In genomic region chr10:72337039-72337629, GRCh38 we compare ENCODE assay signal across 8 cellular contexts. TPM values are rescaled to one million over a fixed set of nuclear protein-coding genes. Genes with fewer than 3 reads are reported as not detected.
A peak's percentile ranks its signal among the peaks of the same experiment; 100 is the strongest.
DNase-seq lines count a peak whose midpoint lies in the region; ATAC-seq, FAIRE-seq and TF ChIP-seq lines count a peak whose summit lies in the region.

No MANE protein-coding gene starts in this region.

- H3K4ac ChIP-seq in H1 (replicated peaks; ENCODE audit: insufficient read length, low read depth, low read length) (no peak overlapping the region), mesendoderm (ENCODE audit: low read depth, low read length) (no peak overlapping the region)

- H3K79me1 ChIP-seq in H1 (ENCODE audit: low read depth, low read length) = no peaks in the 10 kb centered on the region
- no peaks in the 10 kb centered on the region for H3K79me1 ChIP-seq in mesendoderm (ENCODE audit: low read length)

- no peak overlapping the region for H2AFZ ChIP-seq in H1 (ENCODE audit: low read length)

- peaks cover 30% of the 10 kb centered on the region for H3K36me3 Mint-ChIP-seq in activated CD8-positive, alpha-beta memory T cell treated with anti-CD3 and anti-CD28 coated beads, Interleukin-2, amount 10 ng/mL, durations not matched to agents 7 days and 5 days

- 57% methylated on average over 5 of the region's 5 CpGs; no CpG with 5 or more reads in 1 of the 2 experiments for WGBS in H1 (ENCODE audit: extremely low coverage in 1 of 2, insufficient coverage in 1 of 2, insufficient read length in 1 of 2, insufficient replicate concordance in 2 of 2, low coverage in 1 of 2, low lambda C conversion rate in 2 of 2, missing lambda C conversion rate in 1 of 2), 2 experiments
- WGBS in mesendoderm (ENCODE audit: extremely low coverage, insufficient coverage, low lambda C conversion rate) = no CpG with 5 or more reads among the region's 5 CpGs

- TF ChIP-seq POLR2A in H1 (IDR thresholded peaks at IDR 0.05; ENCODE audit: control extremely low read depth in 1 of 2, low read depth in 2 of 2, low read length in 2 of 2) = no peak

- H2BK15ac ChIP-seq in H1 (ENCODE audit: low read length) (0 out of 2 replicates have a peak overlapping the region, but pooled peaks have one; percentile 81), mesendoderm (replicated peaks; ENCODE audit: low read depth) (no peak overlapping the region)

- no peaks in the 10 kb centered on the region for H3K23me2 ChIP-seq in H1 (ENCODE audit: low read depth, low read length)

- no peaks in the 10 kb centered on the region for H3K27me3 ChIP-seq in H1 (replicated peaks in 1 of 4; ENCODE audit: control insufficient read depth in 3 of 4, extremely low read depth in 1 of 4, insufficient read depth in 3 of 4, low read length in 3 of 4)
- H3K27me3 ChIP-seq in mesendoderm (ENCODE audit: insufficient read depth, low read length, poor library complexity) = no peaks in the 10 kb centered on the region
- no peaks in the 10 kb centered on the region for H3K27me3 ChIP-seq in stomach smooth muscle (ENCODE audit: control insufficient read depth in 1 of 2, insufficient read depth in 2 of 2, low read length in 2 of 2)

- no peaks in the 10 kb centered on the region for H3K9me3 Mint-ChIP-seq in activated CD8-positive, alpha-beta memory T cell treated with anti-CD3 and anti-CD28 coated beads, Interleukin-2, amount 10 ng/mL, durations not matched to agents 7 days and 5 days (ENCODE audit: low read depth)

- CTCF ChIA-PET in activated CD8-positive, alpha-beta memory T cell treated with anti-CD3 and anti-CD28 coated beads, Interleukin-2, amount 10 ng/mL, durations not matched to agents 7 days and 5 days (lab: Charles Lee) = interaction anchor here (0.6 to 12.6 kb wide), 38 partner anchors 8 to 441 kb away, joined by 3 to 141 read pairs (median 6); partner anchors contain the start of genes ANAPC16, ASCC1, DDIT4 and DNAJB12
- CTCF ChIA-PET in H1 (lab: Charles Lee; ENCODE audit: partially characterized antibody) = interaction anchor here (0.6 to 4.5 kb wide), 34 partner anchors 8 to 519 kb away, joined by 3 to 25 read pairs (median 4); partner anchors contain the start of genes DDIT4 and DNAJB12

- peak overlapping the region; percentile 75; the same call in 1 of the 2 replicates for H2BK12ac ChIP-seq in H1 (ENCODE audit: low read depth, low read length)

- H3K4me3 ChIP-seq in GM12875 (ENCODE audit: low read depth, low read length) (no peak overlapping the region), H1 (ENCODE audit: extremely low read depth in 1 of 4, insufficient read depth in 2 of 4, low read depth in 3 of 4, low read length in 4 of 4) (no peak overlapping the region), mesendoderm (ENCODE audit: low read length) (no peak overlapping the region), stomach smooth muscle (ENCODE audit: low read length in 2 of 2) (no peak overlapping the region)

- no peaks in the 10 kb centered on the region for H3K27me3 Mint-ChIP-seq in activated CD8-positive, alpha-beta memory T cell treated with anti-CD3 and anti-CD28 coated beads, Interleukin-2, amount 10 ng/mL, durations not matched to agents 7 days and 5 days

- no peaks in the 10 kb centered on the region for H3K79me2 ChIP-seq in H1 (ENCODE audit: control insufficient read depth in 1 of 2, insufficient read depth in 2 of 2, low read length in 2 of 2)
- no peaks in the 10 kb centered on the region for H3K79me2 ChIP-seq in mesendoderm (ENCODE audit: control insufficient read depth, insufficient read depth, low read length)

- no peak for FAIRE-seq in H1 (lab: Jason Lieb, UNC)

- H3K56ac ChIP-seq in H1 (replicated peaks; ENCODE audit: insufficient read length, low read depth, low read length) (no peak overlapping the region), mesendoderm (ENCODE audit: low read length) (no peak overlapping the region)

- H2BK5ac ChIP-seq in H1 (ENCODE audit: low read depth, low read length) = peak overlapping the region; percentile 60; the same call in 1 of the 2 replicates
- no peak overlapping the region for H2BK5ac ChIP-seq in mesendoderm (ENCODE audit: low read length)

- H2AK5ac ChIP-seq in H1 (ENCODE audit: low read depth, low read length) = no peak overlapping the region
- H2AK5ac ChIP-seq in mesendoderm (ENCODE audit: low read length) = no peak overlapping the region

- peak overlapping the region; percentile 71 for H3K18ac ChIP-seq in H1 (ENCODE audit: extremely low read depth, low read length)
- H3K18ac ChIP-seq in mesendoderm (ENCODE audit: low read length) = no peak overlapping the region

- H3K9me3 ChIP-seq in H1 (ENCODE audit: insufficient read depth in 2 of 2, low read depth in 1 of 2, low read length in 1 of 2) (no peaks in the 10 kb centered on the region), stomach smooth muscle (ENCODE audit: control insufficient read depth in 2 of 2, low read length in 2 of 2) (no peaks in the 10 kb centered on the region)

- H3K27ac ChIP-seq in 22Rv1 (peak overlapping the region; percentile 30), H1 (ENCODE audit: low read depth, low read length) (no peak overlapping the region), mesendoderm (ENCODE audit: low read depth, low read length) (no peak overlapping the region), stomach smooth muscle (ENCODE audit: low read length) (peak overlapping the region; percentile 90)

- H4K20me1 ChIP-seq in H1 (replicated peaks in 1 of 2; ENCODE audit: control insufficient read depth in 1 of 2, insufficient read depth in 2 of 2, low read length in 2 of 2) = no peaks in the 10 kb centered on the region

- no peak for TF ChIP-seq EP300 in H1 (IDR thresholded peaks at IDR 0.05; ENCODE audit: borderline replicate concordance in 1 of 2, low read depth in 2 of 2, low read length in 2 of 2)

- H3K4me1 Mint-ChIP-seq in activated CD8-positive, alpha-beta memory T cell treated with anti-CD3 and anti-CD28 coated beads, Interleukin-2, amount 10 ng/mL, durations not matched to agents 7 days and 5 days = peaks cover 66% of the 10 kb centered on the region

- H3K23ac ChIP-seq in H1 (ENCODE audit: insufficient read length) (no peak overlapping the region), mesendoderm (ENCODE audit: low read length) (no peak overlapping the region)

- no peak overlapping the region for H4K8ac ChIP-seq in H1 (ENCODE audit: extremely low read depth, insufficient read depth, low read length)
- H4K8ac ChIP-seq in mesendoderm (ENCODE audit: low read depth, low read length) = no peak overlapping the region

- TF ChIP-seq CTCF in 22Rv1 (IDR thresholded peaks at IDR 0.05) (peak; percentile 97), GM12875 (IDR thresholded peaks at IDR 0.05; ENCODE audit: borderline replicate concordance, insufficient read depth, low read depth, low read length) (peak; percentile 98), H1 (IDR thresholded peaks at IDR 0.05; ENCODE audit: control extremely low read depth in 1 of 3, insufficient read depth in 1 of 3, low read depth in 1 of 3, low read length in 3 of 3) (peak in 2 of 3 experiments; percentile 92 to 93; a peak in 3 of 4 replicates)

- DNase-seq in NCI-H226 (peak; percentile 49), H1 (ENCODE audit: low read depth in 1 of 2, low spot score in 2 of 2) (peak in 1 of 2 experiments; percentile 91), mesendoderm (peak; percentile 63), NCI-H446 treated with DMSO at 0.1 percent for 48 hours (lab: John Stamatoyannopoulos, UW) (no peak)
- peak; percentile 75 for DNase-seq in activated CD8-positive, alpha-beta memory T cell treated with anti-CD3 and anti-CD28 coated beads, Interleukin-2, amount 10 ng/mL, durations not matched to agents 7 days and 5 days

- H2BK20ac ChIP-seq in H1 (ENCODE audit: low read length) = no peak overlapping the region

- H3K9ac ChIP-seq in H1 (replicated peaks in 1 of 4; ENCODE audit: extremely low read depth in 1 of 4, low read depth in 3 of 4, low read length in 3 of 4) = no peak overlapping the region
- no peak overlapping the region for H3K9ac ChIP-seq in mesendoderm (ENCODE audit: low read length)
- H3K9ac ChIP-seq in stomach smooth muscle (ENCODE audit: low read length in 2 of 2) = peak overlapping the region in 1 of 2 donors; percentile 21

- POLR2A ChIA-PET in H1 (lab: Charles Lee; ENCODE audit: partially characterized antibody) = interaction anchor here (1.0 to 39.2 kb wide), 3 partner anchors 17 to 249 kb away, joined by 3 to 895 read pairs (median 10); partner anchors contain the start of genes DDIT4 and SPOCK2

- no peak overlapping the region for H3K14ac ChIP-seq in H1 (ENCODE audit: insufficient read length)

- peaks cover 6 to 15% (median 8%) of the 10 kb centered on the region in 4 experiments; a peak in 6 of 8 replicates for H3K36me3 ChIP-seq in H1 (ENCODE audit: control insufficient read depth in 2 of 4, insufficient read depth in 4 of 4, low read length in 3 of 4)
- H3K36me3 ChIP-seq in mesendoderm (ENCODE audit: control insufficient read depth, insufficient read depth, low read length) = peaks cover 7% of the 10 kb centered on the region
- peaks cover 27 to 36% of the 10 kb centered on the region in 2 donors for H3K36me3 ChIP-seq in stomach smooth muscle (ENCODE audit: control insufficient read depth in 2 of 2, insufficient read depth in 2 of 2, low read length in 2 of 2)

- no peak for ATAC-seq in activated CD8-positive, alpha-beta memory T cell treated with anti-CD3 and anti-CD28 coated beads, Interleukin-2, amount 10 ng/mL, durations not matched to agents 7 days and 5 days

- peak; percentile 91 to 95 for TF ChIP-seq RAD21 in H1 (IDR thresholded peaks at IDR 0.05 in 1 of 2, conservative IDR thresholded peaks at IDR 0.05 in 1 of 2; ENCODE audit: low read depth in 2 of 2, low read length in 2 of 2)

- peak overlapping the region; percentile 22 for H3K27ac Mint-ChIP-seq in activated CD8-positive, alpha-beta memory T cell treated with anti-CD3 and anti-CD28 coated beads, Interleukin-2, amount 10 ng/mL, durations not matched to agents 7 days and 5 days

- H3K4me1 ChIP-seq in H1 (replicated peaks in 1 of 4; ENCODE audit: control insufficient read depth in 3 of 4, insufficient read depth in 4 of 4, low read length in 3 of 4) (peaks cover 0 to 22% (median 11%) of the 10 kb centered on the region in 4 experiments; a peak in 6 of 7 replicates), mesendoderm (ENCODE audit: control insufficient read depth, low read depth, low read length) (peaks cover 2% of the 10 kb centered on the region), stomach smooth muscle (ENCODE audit: control insufficient read depth, insufficient read depth, low read length) (peaks cover 42% of the 10 kb centered on the region)

- H4K91ac ChIP-seq in H1 (replicated peaks; ENCODE audit: insufficient read length, low read length) = peak overlapping the region; percentile 65

- no peak overlapping the region for H4K5ac ChIP-seq in H1 (ENCODE audit: insufficient read length, low read depth, low read length)
- no peak overlapping the region for H4K5ac ChIP-seq in mesendoderm (ENCODE audit: low read length)

- H2BK120ac ChIP-seq in H1 (replicated peaks; ENCODE audit: low read depth, low read length) = peak overlapping the region; percentile 13
- no peak overlapping the region for H2BK120ac ChIP-seq in mesendoderm (ENCODE audit: low read depth, low read length)

- no peak overlapping the region for H3K4me3 Mint-ChIP-seq in activated CD8-positive, alpha-beta memory T cell treated with anti-CD3 and anti-CD28 coated beads, Interleukin-2, amount 10 ng/mL, durations not matched to agents 7 days and 5 days

- H3K4me2 ChIP-seq in H1 (ENCODE audit: insufficient read depth in 1 of 2, low read depth in 2 of 2, low read length in 2 of 2) (no peak overlapping the region), mesendoderm (ENCODE audit: low read length) (no peak overlapping the region)

RNA-seq across cellular contexts. Expression of gene DNAJB12, which starts 17.6 kb away (rescaled TPM):
- total RNA-seq in activated CD8-positive, alpha-beta memory T cell treated with anti-CD3 and anti-CD28 coated beads, Interleukin-2, amount 10 ng/mL, durations not matched to agents 7 days and 5 days = 10 to 100 TPM; 25.5 to 31.4 TPM
- total RNA-seq in H1 (2021; fragmentation: NEBNext Ultra II Directional; extraction: Animal tissue kit (Norgen Biotek cat#: 25700)) = 19.6 and 20.5 TPM in 2 replicates
- 10.8 and 16.0 TPM in 2 replicates for polyA plus RNA-seq in H1 (2011; rRNA removed)
- polyA plus RNA-seq in H1 (2011; cell fraction: cytosol; rRNA removed) = 12.4 TPM
- polyA plus RNA-seq in H1 (2011; cell fraction: nucleus; rRNA removed) = 23.3 TPM
- 10.7 to 18.5 TPM (median 16.7 TPM) in 4 replicates for polyA plus RNA-seq in H1 (2012, experiment 1 of 2)
- polyA plus RNA-seq in H1 (2012, experiment 2 of 2) = 12.5 TPM
- polyA plus RNA-seq in H1 (2013, experiment 1 of 2) = 14.1 TPM
- 15.3 TPM for polyA plus RNA-seq in H1 (2013, experiment 2 of 2)
- 9.2 and 9.8 TPM in 2 replicates for polyA minus RNA-seq in H1 (2011; rRNA and poly(A)+ RNA removed)
- 12.0 TPM for polyA minus RNA-seq in H1 (2011; cell fraction: cytosol; rRNA and poly(A)+ RNA removed)
- 13.9 TPM for polyA minus RNA-seq in H1 (2011; cell fraction: nucleus; rRNA and poly(A)+ RNA removed)
- polyA plus RNA-seq in mesendoderm (2013, experiment 1 of 2) = 15.4 TPM
- polyA plus RNA-seq in mesendoderm (2013, experiment 2 of 2) = 15.1 TPM

Comparison
In these comparisons a context has a peak if more than half of its experiments do, and no peak if none do; other contexts are left out.
1. H3K27ac ChIP-seq: peak in 22Rv1 (single experiment) and stomach smooth muscle (single experiment); none in H1 (single experiment) and mesendoderm (single experiment).
2. Peak in every context shown above with its lines, with median percentiles within 50 percentile points of each other: CTCF ChIP-seq.